ENCODE assay signal across 10 cellular contexts in the genomic region with DNA sequence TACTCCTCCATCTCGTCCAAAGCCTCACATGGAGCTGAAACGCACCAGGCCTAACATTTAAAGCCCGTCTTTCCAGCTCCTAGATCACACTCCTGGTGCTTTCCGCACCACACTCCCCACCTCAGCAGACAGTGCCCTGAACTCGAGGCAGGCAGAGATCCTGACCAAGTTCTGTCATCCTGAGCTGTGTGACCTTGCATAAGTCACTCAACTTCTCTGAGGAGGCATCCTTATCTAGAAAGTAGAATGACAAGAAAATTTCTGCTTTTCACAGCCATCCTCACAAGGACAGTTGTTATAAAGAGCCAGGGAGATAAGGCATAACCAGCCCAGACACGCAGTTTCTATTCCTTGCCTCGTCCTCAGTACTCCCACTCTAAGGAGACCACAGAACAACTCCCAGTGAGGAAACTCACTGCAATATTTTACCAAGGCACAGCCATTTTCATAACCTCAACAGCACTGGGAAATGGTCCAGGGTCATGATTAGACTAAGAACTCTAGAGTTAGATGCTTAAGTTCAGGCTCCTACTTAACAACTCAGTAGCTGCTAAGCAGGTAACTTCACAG. TPM values are rescaled to one million over a fixed set of nuclear protein-coding genes. Genes with fewer than 3 reads are reported as not detected.
DNase-seq lines count a peak whose midpoint lies in the region; ATAC-seq and TF ChIP-seq lines count a peak whose summit lies in the region.
"Had no signal": no experiment of that assay in that cellular context is flagged by ENCODE, and none has a peak within 500 bp of the region (broad histone marks: within the 10 kb centered on the region; RNA-seq: fewer than 3 reads in every experiment).

No MANE protein-coding gene starts in this region.

- peaks cover 0 to 10% of the 10 kb centered on the region in 2 donors for H3K4me1 ChIP-seq in breast epithelium
- peaks cover 4% of the 10 kb centered on the region for H3K4me1 ChIP-seq in fibroblast of lung (ENCODE audit: control insufficient read depth, extremely low read depth, insufficient read depth, low read length)
- peaks cover 24 to 33% (median 25%) of the 10 kb centered on the region in 4 donors for H3K4me1 ChIP-seq in upper lobe of left lung

- no peak overlapping the region for H2AFZ ChIP-seq in fibroblast of lung (ENCODE audit: low read length)

- DNase-seq in MCF 10A (ENCODE audit: unreplicated experiment) (no peak), breast epithelium (ENCODE audit: low spot score in 2 of 2) (no peak), T-helper 17 cell (no peak), fibroblast of lung (ENCODE audit: low read depth in 2 of 2) (peak; percentile 36 to 37), upper lobe of left lung (no peak), DMS153 treated with DMSO at 0.1 percent for 48 hours (lab: John Stamatoyannopoulos, UW; ENCODE audit: unreplicated experiment) (no peak), HPDE6-E6E7 (ENCODE audit: extremely low spot score) (no peak)
- DNase-seq: stimulated activated CD4-positive, alpha-beta T cell treated with anti-CD3 and anti-CD28 coated beads, Interleukin-15, amount 100 ng/mL, for 24 hours had no signal

- TF ChIP-seq EP300 in upper lobe of left lung (IDR thresholded peaks at IDR 0.05) = no peak

- H3K27ac Mint-ChIP-seq in MCF 10A (ENCODE audit: low read depth, unreplicated experiment) = no peak overlapping the region
- peak overlapping the region; percentile 60 for H3K27ac Mint-ChIP-seq in T-helper 17 cell

- no peak for ATAC-seq in T-helper 17 cell
- ATAC-seq in upper lobe of left lung (ENCODE audit: low FRiP score in 2 of 2) = no peak
- ATAC-seq in HG02623 (IDR thresholded peaks at IDR 0.05; ENCODE audit: unreplicated experiment) = no peak

- H3K27ac ChIP-seq in breast epithelium = no peak overlapping the region
- H3K27ac ChIP-seq in fibroblast of lung (ENCODE audit: insufficient read depth, low read length) = no peak overlapping the region
- peak overlapping the region in 3 of 4 donors; percentile 67 to 81 (median 74) for H3K27ac ChIP-seq in upper lobe of left lung
- H3K27ac ChIP-seq: cardiac muscle cell had no signal

- TF ChIP-seq CTCF in MCF 10A (IDR thresholded peaks at IDR 0.05; ENCODE audit: unreplicated experiment) = no peak
- no peak for TF ChIP-seq CTCF in breast epithelium (IDR thresholded peaks at IDR 0.05)
- TF ChIP-seq CTCF in fibroblast of lung (conservative IDR thresholded peaks at IDR 0.05 in 1 of 2, IDR thresholded peaks at IDR 0.05 in 1 of 2; ENCODE audit: low read depth in 1 of 2, low read length in 2 of 2) = no peak
- TF ChIP-seq CTCF in upper lobe of left lung (IDR thresholded peaks at IDR 0.05) = no peak

- H3K4me2 ChIP-seq in fibroblast of lung (ENCODE audit: extremely low read depth, insufficient read depth, low read length) = no peak overlapping the region

- intact Hi-C loops in MCF 10A (cut with micrococcal nuclease) = no loop called here
- intact Hi-C loops in breast epithelium (cut with DNase I; ENCODE audit: low total_unique reads) = no loop called here

- H3K4me3 ChIP-seq in breast epithelium (no peak overlapping the region), fibroblast of lung (replicated peaks in 1 of 4; ENCODE audit: control extremely low read depth in 1 of 4, insufficient read depth in 1 of 4, low read depth in 3 of 4, low read length in 4 of 4) (no peak overlapping the region), upper lobe of left lung (no peak overlapping the region)

- BruUV-seq in MCF 10A (replicated peaks; lab: Mats Ljungman, UMichigan) = no TSS peak

- H3K4me3 Mint-ChIP-seq in MCF 10A (ENCODE audit: unreplicated experiment) = peak overlapping the region; percentile 82
- no peak overlapping the region for H3K4me3 Mint-ChIP-seq in T-helper 17 cell

- H3K36me3 ChIP-seq in breast epithelium (no peaks in the 10 kb centered on the region), fibroblast of lung (ENCODE audit: control insufficient read depth, insufficient read depth, low read length) (peaks cover 10% of the 10 kb centered on the region), upper lobe of left lung (no peaks in the 10 kb centered on the region)
- H3K36me3 ChIP-seq: cardiac muscle cell had no signal

- H4K20me1 ChIP-seq in fibroblast of lung (ENCODE audit: control insufficient read depth, extremely low read depth, insufficient read depth, low read length) = no peaks in the 10 kb centered on the region

- H3K36me3 Mint-ChIP-seq in MCF 10A (ENCODE audit: insufficient read depth, unreplicated experiment) (peaks cover 7% of the 10 kb centered on the region), T-helper 17 cell (ENCODE audit: low read depth) (peaks cover 2% of the 10 kb centered on the region)

- no peaks in the 10 kb centered on the region for H3K27me3 Mint-ChIP-seq in MCF 10A (ENCODE audit: insufficient read depth, unreplicated experiment)
- no peaks in the 10 kb centered on the region for H3K27me3 Mint-ChIP-seq in T-helper 17 cell

- CTCF ChIA-PET in MCF 10A (lab: Yijun Ruan, JAX) = interaction anchor here (2.1 kb wide), 1 partner anchor 47 kb away, joined by 11 read pairs; no protein-coding TSS in a partner anchor

- H3K9ac ChIP-seq in fibroblast of lung (ENCODE audit: insufficient read depth, low read length) = no peak overlapping the region

- H3K27me3 ChIP-seq in breast epithelium (no peaks in the 10 kb centered on the region), fibroblast of lung (ENCODE audit: control insufficient read depth, insufficient read depth, low read length) (no peaks in the 10 kb centered on the region), upper lobe of left lung (no peaks in the 10 kb centered on the region)
- H3K27me3 ChIP-seq: cardiac muscle cell had no signal

- no peak for TF ChIP-seq POLR2A in breast epithelium (IDR thresholded peaks at IDR 0.05)
- TF ChIP-seq POLR2A in upper lobe of left lung (IDR thresholded peaks at IDR 0.05) = no peak

- 85% methylated on average over 7 of the region's 7 CpGs for WGBS in upper lobe of left lung, 2 donors

- H3K9me3 ChIP-seq in breast epithelium (no peaks in the 10 kb centered on the region), T-helper 17 cell (ENCODE audit: control insufficient read depth, low read length, poor library complexity, severe bottlenecking) (no peaks in the 10 kb centered on the region), fibroblast of lung (ENCODE audit: control insufficient read depth, insufficient read depth, low read depth, low read length) (no peaks in the 10 kb centered on the region), upper lobe of left lung (no peaks in the 10 kb centered on the region)

- POLR2A ChIA-PET in MCF 10A (lab: Yijun Ruan, JAX) = interaction anchor here (0.8 kb wide), 1 partner anchor 16 kb away, joined by 3 read pairs; no protein-coding TSS in a partner anchor

- H3K4me1 Mint-ChIP-seq in MCF 10A (ENCODE audit: insufficient read depth, unreplicated experiment) (no peaks in the 10 kb centered on the region), T-helper 17 cell (peaks cover 29% of the 10 kb centered on the region)

- H3K79me2 ChIP-seq in fibroblast of lung (ENCODE audit: control insufficient read depth, insufficient read depth, low read length) = no peaks in the 10 kb centered on the region

- no peaks in the 10 kb centered on the region for H3K9me3 Mint-ChIP-seq in MCF 10A (ENCODE audit: unreplicated experiment)

RNA-seq across cellular contexts. Expression of gene LRP8, which starts 3.1 kb away (rescaled TPM):
- total RNA-seq in MCF 10A (2022) (21.5 and 21.8 TPM in 2 replicates), breast epithelium (10 to 100 TPM in 1 of 3 donors, 1 to 10 TPM in 2; 1.6 to 14.7 (median 6.3) TPM), T-helper 17 cell (10 to 100 TPM; 15.1 to 18.6 TPM), fibroblast of lung (3.1 and 8.4 TPM in 2 replicates), upper lobe of left lung (10 to 100 TPM in 4 of 6 donors, 1 to 10 TPM in 2; 4.6 to 23.0 (median 11.1) TPM)
- polyA plus RNA-seq in fibroblast of lung = 10.3 and 21.3 TPM in 2 replicates
- polyA plus RNA-seq in fibroblast of lung (2012) = 6.0 and 11.6 TPM in 2 replicates
- polyA minus RNA-seq in fibroblast of lung (ENCODE audit: low replicate concordance) = 24.2 and 41.2 TPM in 2 replicates

Comparison
In these comparisons a context has a peak if more than half of its experiments do, and no peak if none do; other contexts are left out.
1. DNase-seq: peak in fibroblast of lung (2 of 2); none in MCF 10A (single experiment), breast epithelium (0 of 2), T-helper 17 cell (0 of 3), upper lobe of left lung (0 of 2), DMS153 treated with DMSO at 0.1 percent for 48 hours (single experiment) and HPDE6-E6E7 (single experiment).
2. H3K27ac ChIP-seq: peak in upper lobe of left lung (3 of 4); none in breast epithelium (0 of 2) and fibroblast of lung (single experiment).